Comparison of ENCODE assay signal across 1 cellular context in genomic region chr11:61816736-61817455, GRCh38.
TF ChIP-seq lines count a peak whose summit lies in the region.

Gene FADS1, minus strand, starts transcription at chr11:61817003. Its CDS starts 74 bp downstream, at chr11:61816929.

TF ChIP-seq in HepG2, 621 proteins besides CTCF, POLR2A, EP300 and RAD21 (continued from another document and continues in another):
- peak; percentile 89; the same call in 1 of the 2 replicates for TF ChIP-seq ZNF782 (CRISPR knock-in tag; IDR thresholded peaks at IDR 0.05; ENCODE audit: borderline replicate concordance)
- peak; percentile 92 for TF ChIP-seq IKZF5 (CRISPR knock-in tag; IDR thresholded peaks at IDR 0.05)
- 0 out of 2 replicates have a peak, but pooled peaks have one; percentile 25 for TF ChIP-seq XBP1 (CRISPR knock-in tag; IDR thresholded peaks at IDR 0.05)
- TF ChIP-seq ZNF552 (CRISPR knock-in tag; IDR thresholded peaks at IDR 0.05; ENCODE audit: borderline replicate concordance): peak; percentile 53; the same call in 1 of the 2 replicates
- peak; percentile 44; the same call in 1 of the 2 replicates for TF ChIP-seq ZBTB26 (CRISPR knock-in tag; IDR thresholded peaks at IDR 0.05; ENCODE audit: borderline replicate concordance)
- 0 out of 2 replicates have a peak, but pooled peaks have one; percentile 64 for TF ChIP-seq ZBTB46 (CRISPR knock-in tag; IDR thresholded peaks at IDR 0.05; ENCODE audit: borderline replicate concordance)
- TF ChIP-seq ZNF839 (CRISPR knock-in tag; IDR thresholded peaks at IDR 0.05; ENCODE audit: borderline replicate concordance): no peak; the same call in 1 of the 2 replicates
- no peak for TF ChIP-seq ADNP (CRISPR knock-in tag; IDR thresholded peaks at IDR 0.05)
- peak; percentile 74; the same call in 1 of the 2 replicates for TF ChIP-seq CENPT (CRISPR knock-in tag; IDR thresholded peaks at IDR 0.05; ENCODE audit: low read depth)
- peak; percentile 14; the same call in 1 of the 2 replicates for TF ChIP-seq BRF2 (CRISPR knock-in tag; IDR thresholded peaks at IDR 0.05)
- TF ChIP-seq CBX2 (IDR thresholded peaks at IDR 0.05; ENCODE audit: low read depth, low read length): no peak
- TF ChIP-seq CBX2 (CRISPR knock-in tag; IDR thresholded peaks at IDR 0.05; ENCODE audit: low read depth): no peak
- TF ChIP-seq ZNF724P (CRISPR knock-in tag; IDR thresholded peaks at IDR 0.05; ENCODE audit: borderline replicate concordance): peak; percentile 89; the same call in 1 of the 2 replicates
- TF ChIP-seq ZNF619 (CRISPR knock-in tag; IDR thresholded peaks at IDR 0.05): no peak; the same call in 1 of the 2 replicates
- TF ChIP-seq ZSCAN9 (CRISPR knock-in tag; IDR thresholded peaks at IDR 0.05; ENCODE audit: borderline replicate concordance): no peak; the same call in 1 of the 2 replicates
- TF ChIP-seq TFAP4 (IDR thresholded peaks at IDR 0.05; ENCODE audit: borderline replicate concordance, low read depth): peak; percentile 98
- TF ChIP-seq ZNF460 (CRISPR knock-in tag; IDR thresholded peaks at IDR 0.05; ENCODE audit: borderline replicate concordance): peak; percentile 68; the same call in 1 of the 2 replicates
- peak; percentile 82 for TF ChIP-seq ZBTB21 (CRISPR knock-in tag; IDR thresholded peaks at IDR 0.05)
- TF ChIP-seq ZNF143 (CRISPR knock-in tag; IDR thresholded peaks at IDR 0.05): peak; percentile 83
- peak; percentile 63; the same call in 1 of the 2 replicates for TF ChIP-seq GFI1 (CRISPR knock-in tag; IDR thresholded peaks at IDR 0.05; ENCODE audit: borderline replicate concordance)
- TF ChIP-seq IKZF4 (CRISPR knock-in tag; IDR thresholded peaks at IDR 0.05; ENCODE audit: borderline replicate concordance, low read depth, not compliant biosample characterization): no peak
- 0 out of 2 replicates have a peak, but pooled peaks have one; percentile 30 for TF ChIP-seq RARA (CRISPR knock-in tag; IDR thresholded peaks at IDR 0.05)
- no peak; the same call in 1 of the 2 replicates for TF ChIP-seq ZNF431 (CRISPR knock-in tag; IDR thresholded peaks at IDR 0.05; ENCODE audit: borderline replicate concordance, low read depth)
- peak; percentile 38; the same call in 1 of the 2 replicates for TF ChIP-seq PHF20 (CRISPR knock-in tag; IDR thresholded peaks at IDR 0.05)
- peak in 1 of 2 experiments; percentile 58; a peak in 2 of 4 replicates for TF ChIP-seq ATF4 (CRISPR knock-in tag; IDR thresholded peaks at IDR 0.05)
- peak; percentile 98 for TF ChIP-seq POGK (CRISPR knock-in tag; conservative IDR thresholded peaks at IDR 0.05)
- peak; percentile 92 for TF ChIP-seq TFDP1 (CRISPR knock-in tag; IDR thresholded peaks at IDR 0.05; ENCODE audit: borderline replicate concordance)
- peak; percentile 88 for TF ChIP-seq DMAP1 (CRISPR knock-in tag; IDR thresholded peaks at IDR 0.05)
- TF ChIP-seq CAMTA2 (CRISPR knock-in tag; IDR thresholded peaks at IDR 0.05; ENCODE audit: borderline replicate concordance): peak; percentile 93
- TF ChIP-seq HNF1A (IDR thresholded peaks at IDR 0.05; ENCODE audit: low read depth): no peak
- peak; percentile 75; the same call in 1 of the 2 replicates for TF ChIP-seq HNF1A (CRISPR knock-in tag; IDR thresholded peaks at IDR 0.05; ENCODE audit: borderline replicate concordance)
- peak; percentile 40; the same call in 1 of the 2 replicates for TF ChIP-seq CENPBD1 (CRISPR knock-in tag; IDR thresholded peaks at IDR 0.05; ENCODE audit: borderline replicate concordance, low read depth)
- no peak for TF ChIP-seq SRSF9 (IDR thresholded peaks at IDR 0.05; ENCODE audit: borderline replicate concordance, insufficient read depth, low read depth, low read length, poor library complexity, severe bottlenecking)
- TF ChIP-seq CREB1 (IDR thresholded peaks at IDR 0.05): peak; percentile 89
- TF ChIP-seq CREB1 (CRISPR knock-in tag; IDR thresholded peaks at IDR 0.05): peak; percentile 83
- TF ChIP-seq GTF3A (CRISPR knock-in tag; conservative IDR thresholded peaks at IDR 0.05): no peak; the same call in 1 of the 2 replicates
- TF ChIP-seq GATAD1 (CRISPR knock-in tag; IDR thresholded peaks at IDR 0.05): peak; percentile 85
- no peak for TF ChIP-seq ZFP1 (CRISPR knock-in tag; IDR thresholded peaks at IDR 0.05)
- no peak; the same call in 1 of the 2 replicates for TF ChIP-seq JUNB (CRISPR knock-in tag; IDR thresholded peaks at IDR 0.05; ENCODE audit: borderline replicate concordance)
- TF ChIP-seq MEIS1 (CRISPR knock-in tag; IDR thresholded peaks at IDR 0.05; ENCODE audit: borderline replicate concordance): peak; percentile 96
- TF ChIP-seq THYN1 (CRISPR knock-in tag; IDR thresholded peaks at IDR 0.05; ENCODE audit: borderline replicate concordance, low read depth): no peak
- TF ChIP-seq ARNT2 (CRISPR knock-in tag; IDR thresholded peaks at IDR 0.05; ENCODE audit: low read depth): peak; percentile 97; the same call in 1 of the 2 replicates
- TF ChIP-seq ZNF256 (CRISPR knock-in tag; conservative IDR thresholded peaks at IDR 0.05): peak; percentile 51; the same call in 1 of the 2 replicates
- peak; percentile 17; the same call in 1 of the 2 replicates for TF ChIP-seq STAT5B (CRISPR knock-in tag; IDR thresholded peaks at IDR 0.05)
- TF ChIP-seq ZNF691 (CRISPR knock-in tag; IDR thresholded peaks at IDR 0.05; ENCODE audit: borderline replicate concordance, low read depth): peak; percentile 74
- no peak for TF ChIP-seq ZFP41 (CRISPR knock-in tag; IDR thresholded peaks at IDR 0.05; ENCODE audit: borderline replicate concordance)
- peak; percentile 78 for TF ChIP-seq ZNF563 (CRISPR knock-in tag; IDR thresholded peaks at IDR 0.05)
